1 cellular context compared by ENCODE assay signal in genomic region chr20:50165687-50166554, GRCh38.
A peak's percentile ranks its signal among the peaks of the same experiment; 100 is the strongest.
TF ChIP-seq lines count a peak whose summit lies in the region.

No MANE protein-coding gene starts in this region.

TF ChIP-seq in HepG2, 621 proteins besides CTCF, POLR2A, EP300 and RAD21 (continued from another document and continues in another):
- TF ChIP-seq KIAA2018 (CRISPR knock-in tag; IDR thresholded peaks at IDR 0.05; ENCODE audit: borderline replicate concordance) (no peak), CREM (IDR thresholded peaks at IDR 0.05) (peak; percentile 95), CREM (CRISPR knock-in tag; IDR thresholded peaks at IDR 0.05) (no peak), NFYB (CRISPR knock-in tag; IDR thresholded peaks at IDR 0.05) (peak; percentile 26; the same call in 1 of the 2 replicates), ZNF770 (CRISPR knock-in tag; IDR thresholded peaks at IDR 0.05) (peak; percentile 74), MAFG (CRISPR knock-in tag; IDR thresholded peaks at IDR 0.05) (peak; percentile 98), ZNF547 (CRISPR knock-in tag; IDR thresholded peaks at IDR 0.05) (peak; percentile 96; the same call in 1 of the 2 replicates), FOXJ3 (CRISPR knock-in tag; IDR thresholded peaks at IDR 0.05; ENCODE audit: borderline replicate concordance) (peak; percentile 87), ZNF138 (CRISPR knock-in tag; IDR thresholded peaks at IDR 0.05; ENCODE audit: low read depth) (peak; percentile 75; the same call in 1 of the 2 replicates), ZNF75D (CRISPR knock-in tag; IDR thresholded peaks at IDR 0.05; ENCODE audit: borderline replicate concordance) (no peak), FOXP1 (IDR thresholded peaks at IDR 0.05) (peak; percentile 82), FOXP1 (CRISPR knock-in tag; IDR thresholded peaks at IDR 0.05) (peak; percentile 95), NFE2L2 (IDR thresholded peaks at IDR 0.05; ENCODE audit: low read length) (peak; percentile 91), ZNF652 (CRISPR knock-in tag; IDR thresholded peaks at IDR 0.05; ENCODE audit: borderline replicate concordance, low read depth) (no peak; the same call in 1 of the 2 replicates), CSRNP1 (CRISPR knock-in tag; IDR thresholded peaks at IDR 0.05) (peak; percentile 73; the same call in 1 of the 2 replicates), ZNF556 (CRISPR knock-in tag; IDR thresholded peaks at IDR 0.05; ENCODE audit: borderline replicate concordance) (peak; percentile 93), CBX1 (IDR thresholded peaks at IDR 0.05; ENCODE audit: low read depth) (no peak), ZNF678 (CRISPR knock-in tag; IDR thresholded peaks at IDR 0.05) (peak; percentile 67; the same call in 1 of the 2 replicates), HNF1B (CRISPR knock-in tag; IDR thresholded peaks at IDR 0.05) (peak; percentile 98), MEIS2 (CRISPR knock-in tag; IDR thresholded peaks at IDR 0.05) (peak; percentile 64), NR0B2 (CRISPR knock-in tag; IDR thresholded peaks at IDR 0.05) (peak; percentile 88), THAP8 (CRISPR knock-in tag; IDR thresholded peaks at IDR 0.05; ENCODE audit: borderline replicate concordance) (no peak), RBAK (CRISPR knock-in tag; IDR thresholded peaks at IDR 0.05) (peak; percentile 56; the same call in 1 of the 2 replicates), ZBTB25 (CRISPR knock-in tag; IDR thresholded peaks at IDR 0.05) (peak; percentile 78; the same call in 1 of the 2 replicates), ARID3A (IDR thresholded peaks at IDR 0.05; ENCODE audit: low read depth, low read length) (peak; percentile 83), ZNF180 (CRISPR knock-in tag; IDR thresholded peaks at IDR 0.05; ENCODE audit: borderline replicate concordance, low read depth) (no peak), SATB2 (CRISPR knock-in tag; IDR thresholded peaks at IDR 0.05) (no peak), ATF1 (CRISPR knock-in tag; IDR thresholded peaks at IDR 0.05) (peak; percentile 92), ZNF660 (CRISPR knock-in tag; IDR thresholded peaks at IDR 0.05; ENCODE audit: borderline replicate concordance, low read depth) (no peak), GMEB2 (CRISPR knock-in tag; IDR thresholded peaks at IDR 0.05; ENCODE audit: low read depth) (no peak), PBX2 (CRISPR knock-in tag; IDR thresholded peaks at IDR 0.05) (0 out of 2 replicates have a peak, but pooled peaks have one; percentile 25), KMT2B (CRISPR knock-in tag; IDR thresholded peaks at IDR 0.05) (peak; percentile 89), HIC2 (CRISPR knock-in tag; IDR thresholded peaks at IDR 0.05; ENCODE audit: low read depth) (no peak; the same call in 1 of the 2 replicates), REL (CRISPR knock-in tag; conservative IDR thresholded peaks at IDR 0.05) (no peak; the same call in 1 of the 2 replicates), ZNF720 (CRISPR knock-in tag; IDR thresholded peaks at IDR 0.05) (no peak)
